Comparison of ENCODE assay signal across 8 cellular contexts in genomic region chr16:3022208-3022696, GRCh38. TPM values are rescaled to one million over a fixed set of nuclear protein-coding genes. Genes with fewer than 3 reads are reported as not detected.
DNase-seq lines count a peak whose midpoint lies in the region; TF ChIP-seq lines count a peak whose summit lies in the region.

No MANE protein-coding gene starts in this region.

- H3K4me3 Mint-ChIP-seq in activated naive CD4-positive, alpha-beta T cell treated with anti-CD3 and anti-CD28 coated beads, Interleukin-2, amount 10 ng/mL, durations not matched to agents 7 days and 5 days = peak overlapping the region; percentile 90
- H3K4me3 Mint-ChIP-seq in osteocyte (ENCODE audit: unreplicated experiment) = peak overlapping the region; percentile 86

- under 1% methylated on average over 8 of the region's 8 CpGs for WGBS in suprapubic skin

- H3K4me3 ChIP-seq in suprapubic skin = peak overlapping the region; percentile 60

- H3K27ac Mint-ChIP-seq in activated naive CD4-positive, alpha-beta T cell treated with anti-CD3 and anti-CD28 coated beads, Interleukin-2, amount 10 ng/mL, durations not matched to agents 7 days and 5 days = peak overlapping the region; percentile 95
- H3K27ac Mint-ChIP-seq in osteocyte (ENCODE audit: unreplicated experiment) = peak overlapping the region; percentile 96

- H3K9me3 ChIP-seq in suprapubic skin = no peaks in the 10 kb centered on the region

- TF ChIP-seq EP300 in suprapubic skin (IDR thresholded peaks at IDR 0.05) = no peak

- in situ Hi-C loops in SK-MEL-5 (cut with HindIII; ENCODE audit: low pct_unique_long_range_greater_than_20kb, low sequenced_read_pairs) = no loop called here

- DNase-seq in GOT3 (lab: John Stamatoyannopoulos, UW) (peak; percentile 64), SK-MEL-5 (ENCODE audit: low read depth, low spot score) (peak; percentile 77), foreskin melanocyte (peak; percentile 91), osteocyte (ENCODE audit: extremely low spot score, unreplicated experiment) (peak; percentile 96), suprapubic skin (ENCODE audit: low spot score in 2 of 2) (peak; percentile 94 to 95), inferior parietal cortex (ENCODE audit: extremely low spot score) (no peak), OCI-M2 (lab: John Stamatoyannopoulos, UW; ENCODE audit: unreplicated experiment) (no peak)
- peak; percentile 78 for DNase-seq in activated naive CD4-positive, alpha-beta T cell treated with anti-CD3 and anti-CD28 coated beads, Interleukin-2, amount 10 ng/mL, durations not matched to agents 7 days and 5 days

- peaks cover 63% of the 10 kb centered on the region for H3K4me1 ChIP-seq in suprapubic skin

- peaks cover 19% of the 10 kb centered on the region for H3K27me3 ChIP-seq in suprapubic skin

- CTCF ChIA-PET in activated naive CD4-positive, alpha-beta T cell treated with anti-CD3 and anti-CD28 coated beads, Interleukin-2, amount 10 ng/mL, durations not matched to agents 7 days and 5 days (lab: Charles Lee) = interaction anchor here (1.1 to 18.9 kb wide), 6 partner anchors 10 to 144 kb away, joined by 3 to 300 read pairs (median 5); partner anchors contain the start of gene CLDN9

- peaks cover 20% of the 10 kb centered on the region for H3K36me3 Mint-ChIP-seq in activated naive CD4-positive, alpha-beta T cell treated with anti-CD3 and anti-CD28 coated beads, Interleukin-2, amount 10 ng/mL, durations not matched to agents 7 days and 5 days
- peaks cover 2% of the 10 kb centered on the region for H3K36me3 Mint-ChIP-seq in osteocyte (ENCODE audit: unreplicated experiment)

- no peaks in the 10 kb centered on the region for H3K9me3 Mint-ChIP-seq in activated naive CD4-positive, alpha-beta T cell treated with anti-CD3 and anti-CD28 coated beads, Interleukin-2, amount 10 ng/mL, durations not matched to agents 7 days and 5 days
- no peaks in the 10 kb centered on the region for H3K9me3 Mint-ChIP-seq in osteocyte (ENCODE audit: unreplicated experiment)

- peak overlapping the region; percentile 90 for H3K27ac ChIP-seq in suprapubic skin

- peaks cover 17% of the 10 kb centered on the region for H3K36me3 ChIP-seq in suprapubic skin

- H3K27me3 Mint-ChIP-seq in activated naive CD4-positive, alpha-beta T cell treated with anti-CD3 and anti-CD28 coated beads, Interleukin-2, amount 10 ng/mL, durations not matched to agents 7 days and 5 days = peaks cover 39% of the 10 kb centered on the region
- H3K27me3 Mint-ChIP-seq in osteocyte (ENCODE audit: unreplicated experiment) = peaks cover 2% of the 10 kb centered on the region

- no peak for TF ChIP-seq POLR2A in suprapubic skin (IDR thresholded peaks at IDR 0.05)

- TF ChIP-seq CTCF in osteocyte (IDR thresholded peaks at IDR 0.05) = no peak
- TF ChIP-seq CTCF in suprapubic skin (IDR thresholded peaks at IDR 0.05) = no peak

- peaks cover 64% of the 10 kb centered on the region for H3K4me1 Mint-ChIP-seq in activated naive CD4-positive, alpha-beta T cell treated with anti-CD3 and anti-CD28 coated beads, Interleukin-2, amount 10 ng/mL, durations not matched to agents 7 days and 5 days
- peaks cover 40% of the 10 kb centered on the region for H3K4me1 Mint-ChIP-seq in osteocyte (ENCODE audit: unreplicated experiment)

RNA-seq across cellular contexts. Expression of gene HCFC1R1, which starts 1.5 kb away (rescaled TPM):
- 11.0 and 12.3 TPM in 2 replicates for total RNA-seq in SK-MEL-5 (2014; rRNA removed; shearing (Covaris generic))
- polyA plus RNA-seq in SK-MEL-5 (2015; cell fraction: cytosol; rRNA removed) = 21.1 and 42.5 TPM in 2 replicates
- polyA plus RNA-seq in SK-MEL-5 (2015; cell fraction: nucleus; rRNA removed) = 24.7 and 37.7 TPM in 2 replicates
- total RNA-seq in osteocyte (133 and 139 TPM in 2 replicates), suprapubic skin (10 to 100 TPM; 32.6 to 65.4 (median 51.5) TPM)

RNA-seq across cellular contexts. Expression of gene THOC6, which starts 1.6 kb away (rescaled TPM):
- total RNA-seq in SK-MEL-5 (2014; rRNA removed; shearing (Covaris generic)) = 15.4 and 24.3 TPM in 2 replicates
- polyA plus RNA-seq in SK-MEL-5 (2015; cell fraction: cytosol; rRNA removed) = 24.5 and 25.9 TPM in 2 replicates
- polyA plus RNA-seq in SK-MEL-5 (2015; cell fraction: nucleus; rRNA removed) = 36.0 and 51.1 TPM in 2 replicates
- total RNA-seq in osteocyte (36.6 and 40.1 TPM in 2 replicates), suprapubic skin (10 to 100 TPM; 15.8 to 27.0 (median 24.9) TPM)

RNA-seq across cellular contexts. Expression of gene TNFRSF12A, which starts 2.1 kb away (rescaled TPM):
- 34.3 and 41.2 TPM in 2 replicates for total RNA-seq in SK-MEL-5 (2014; rRNA removed; shearing (Covaris generic))
- 52.9 and 59.6 TPM in 2 replicates for polyA plus RNA-seq in SK-MEL-5 (2015; cell fraction: cytosol; rRNA removed)
- polyA plus RNA-seq in SK-MEL-5 (2015; cell fraction: nucleus; rRNA removed) = 15.2 and 17.5 TPM in 2 replicates
- 71.3 and 72.4 TPM in 2 replicates for total RNA-seq in osteocyte
- 10 to 100 TPM in 3 of 4 donors, 1 to 10 TPM in 1; 2.3 to 59.6 (median 30.5) TPM for total RNA-seq in suprapubic skin

RNA-seq across cellular contexts. Expression of gene CLDN6, which starts 4.3 kb away (rescaled TPM):
- total RNA-seq in SK-MEL-5 (2014; rRNA removed; shearing (Covaris generic)) = not detected in 2 replicates
- polyA plus RNA-seq in SK-MEL-5 (2015; cell fraction: cytosol; rRNA removed) = 0.06 TPM in 1 of 2 replicates, not detected in the other
- polyA plus RNA-seq in SK-MEL-5 (2015; cell fraction: nucleus; rRNA removed) = not detected in 2 replicates
- total RNA-seq in osteocyte = 0.32 TPM in 1 of 2 replicates, not detected in the other
- total RNA-seq in suprapubic skin = not detected

RNA-seq across cellular contexts. Expression of gene CLDN9, which starts 9.5 kb away (rescaled TPM):
- not detected in 2 replicates for total RNA-seq in SK-MEL-5 (2014; rRNA removed; shearing (Covaris generic))
- not detected in 2 replicates for polyA plus RNA-seq in SK-MEL-5 (2015; cell fraction: cytosol; rRNA removed)
- not detected in 2 replicates for polyA plus RNA-seq in SK-MEL-5 (2015; cell fraction: nucleus; rRNA removed)
- total RNA-seq in osteocyte (not detected in 2 replicates), suprapubic skin (not detected)

Comparison
In these comparisons a context has a peak if more than half of its experiments do, and no peak if none do; other contexts are left out.
1. DNase-seq: peak in GOT3 (single experiment), SK-MEL-5 (single experiment), activated naive CD4-positive, alpha-beta T cell treated with anti-CD3 and anti-CD28 coated beads, Interleukin-2, amount 10 ng/mL, durations not matched to agents 7 days and 5 days (single experiment), foreskin melanocyte (single experiment), osteocyte (single experiment) and suprapubic skin (2 of 2); none in inferior parietal cortex (single experiment) and OCI-M2 (single experiment).